8 cellular contexts compared by ENCODE assay signal in genomic region chr9:35813434-35814105, GRCh38. TPM values are rescaled to one million over a fixed set of nuclear protein-coding genes. Genes with fewer than 3 reads are reported as not detected.
DNase-seq lines count a peak whose midpoint lies in the region; ATAC-seq and TF ChIP-seq lines count a peak whose summit lies in the region.

No MANE protein-coding gene starts in this region.

- peaks cover 0 to 6% (median 0%) of the 10 kb centered on the region in 3 donors for H3K36me3 Mint-ChIP-seq in naive thymus-derived CD8-positive, alpha-beta T cell

- peaks cover 31 to 46% (median 42%) of the 10 kb centered on the region in 4 donors for H3K4me1 Mint-ChIP-seq in naive thymus-derived CD8-positive, alpha-beta T cell

- H3K9me3 Mint-ChIP-seq in naive thymus-derived CD8-positive, alpha-beta T cell, result peaks cover 0 to 3% (median 0%) of the 10 kb centered on the region in 9 donors

- peaks cover 0 to 5% (median 0%) of the 10 kb centered on the region in 5 donors for H3K27me3 Mint-ChIP-seq in naive thymus-derived CD8-positive, alpha-beta T cell

- no peak for TF ChIP-seq CTCF in coronary artery (IDR thresholded peaks at IDR 0.05)

- POLR2A ChIA-PET in naive thymus-derived CD8-positive, alpha-beta T cell (lab: Charles Lee), result interaction anchor here (1.0 to 4.4 kb wide), 5 partner anchors 15 to 710 kb away, joined by 3 to 28 read pairs (median 5); partner anchors contain the start of genes CREB3, FAM221B, STOML2 and TLN1

- ATAC-seq in naive thymus-derived CD8-positive, alpha-beta T cell, result no peak
- no peak for ATAC-seq in GM18909 (IDR thresholded peaks at IDR 0.05; ENCODE audit: poor library complexity, unreplicated experiment)

- H3K27ac Mint-ChIP-seq in naive thymus-derived CD8-positive, alpha-beta T cell, result peak overlapping the region in 8 of 10 donors; percentile 6 to 98 (median 76)

- peak overlapping the region; percentile 95 to 96 for H3K27ac ChIP-seq in coronary artery

- peak overlapping the region; percentile 70 to 99 (median 96) for H3K4me3 Mint-ChIP-seq in naive thymus-derived CD8-positive, alpha-beta T cell

- H3K4me3 ChIP-seq in coronary artery, result peak overlapping the region; percentile 87

- DNase-seq in NCI-H1694 treated with DMSO at 0.1 percent for 48 hours (lab: John Stamatoyannopoulos, UW), result peak; percentile 14
- no peak for DNase-seq in NCI-H1694 (lab: John Stamatoyannopoulos, UW)
- peak; percentile 25 for DNase-seq in NCI-H1092 (lab: John Stamatoyannopoulos, UW)
- no peak for DNase-seq in coronary artery (ENCODE audit: low spot score)
- DNase-seq in naive thymus-derived CD8-positive, alpha-beta T cell, result no peak
- no peak for DNase-seq in NK-92 treated with Interleukin-12 subunit alpha and Interleukin-12 subunit beta, amount 100 ng/mL, for 24 hours (lab: John Stamatoyannopoulos, UW)
- DNase-seq in NCI-H2029 treated with DMSO at 0.1 percent for 48 hours (lab: John Stamatoyannopoulos, UW), result no peak

RNA-seq across cellular contexts. Expression of gene HINT2, which starts 1.3 kb away (rescaled TPM):
- 10 to 100 TPM; 25.4 to 27.9 TPM for total RNA-seq in naive thymus-derived CD8-positive, alpha-beta T cell
- polyA plus RNA-seq in naive thymus-derived CD8-positive, alpha-beta T cell, result 10 to 100 TPM; 73.0 to 87.9 (median 78.5) TPM

RNA-seq across cellular contexts. Expression of gene SPAG8, which starts 1.5 kb away (rescaled TPM):
- 1 to 10 TPM; 7.0 to 8.9 TPM for total RNA-seq in naive thymus-derived CD8-positive, alpha-beta T cell
- polyA plus RNA-seq in naive thymus-derived CD8-positive, alpha-beta T cell, result 1 to 10 TPM in 2 of 3 donors, under 1 TPM in 1; 0.17 to 2.2 (median 1.7) TPM

RNA-seq across cellular contexts. Expression of gene FAM221B, which starts 15.0 kb away (rescaled TPM):
- total RNA-seq in naive thymus-derived CD8-positive, alpha-beta T cell, result not detected
- not detected for polyA plus RNA-seq in naive thymus-derived CD8-positive, alpha-beta T cell

RNA-seq across cellular contexts. Expression of gene TMEM8B, which starts 15.5 kb away (rescaled TPM):
- total RNA-seq in naive thymus-derived CD8-positive, alpha-beta T cell, result 10 to 100 TPM in 1 of 2 experiments, 1 to 10 TPM in 1; 8.8 to 10.2 TPM
- 1 to 10 TPM; 1.5 to 2.4 (median 2.1) TPM for polyA plus RNA-seq in naive thymus-derived CD8-positive, alpha-beta T cell

RNA-seq across cellular contexts. Expression of gene NPR2, which starts 22.2 kb away (rescaled TPM):
- 10 to 100 TPM; 12.6 to 12.7 TPM for total RNA-seq in naive thymus-derived CD8-positive, alpha-beta T cell
- under 1 TPM; 0.20 to 0.94 (median 0.36) TPM for polyA plus RNA-seq in naive thymus-derived CD8-positive, alpha-beta T cell

Comparison
In these comparisons a context has a peak if more than half of its experiments do, and no peak if none do; other contexts are left out.
1. DNase-seq: peak in NCI-H1694 treated with DMSO at 0.1 percent for 48 hours (single experiment) and NCI-H1092 (single experiment); none in NCI-H1694 (single experiment), coronary artery (single experiment), naive thymus-derived CD8-positive, alpha-beta T cell (0 of 10), NK-92 treated with Interleukin-12 subunit alpha and Interleukin-12 subunit beta, amount 100 ng/mL, for 24 hours (single experiment) and NCI-H2029 treated with DMSO at 0.1 percent for 48 hours (single experiment).